8 cellular contexts compared by ENCODE assay signal in the genomic region with DNA sequence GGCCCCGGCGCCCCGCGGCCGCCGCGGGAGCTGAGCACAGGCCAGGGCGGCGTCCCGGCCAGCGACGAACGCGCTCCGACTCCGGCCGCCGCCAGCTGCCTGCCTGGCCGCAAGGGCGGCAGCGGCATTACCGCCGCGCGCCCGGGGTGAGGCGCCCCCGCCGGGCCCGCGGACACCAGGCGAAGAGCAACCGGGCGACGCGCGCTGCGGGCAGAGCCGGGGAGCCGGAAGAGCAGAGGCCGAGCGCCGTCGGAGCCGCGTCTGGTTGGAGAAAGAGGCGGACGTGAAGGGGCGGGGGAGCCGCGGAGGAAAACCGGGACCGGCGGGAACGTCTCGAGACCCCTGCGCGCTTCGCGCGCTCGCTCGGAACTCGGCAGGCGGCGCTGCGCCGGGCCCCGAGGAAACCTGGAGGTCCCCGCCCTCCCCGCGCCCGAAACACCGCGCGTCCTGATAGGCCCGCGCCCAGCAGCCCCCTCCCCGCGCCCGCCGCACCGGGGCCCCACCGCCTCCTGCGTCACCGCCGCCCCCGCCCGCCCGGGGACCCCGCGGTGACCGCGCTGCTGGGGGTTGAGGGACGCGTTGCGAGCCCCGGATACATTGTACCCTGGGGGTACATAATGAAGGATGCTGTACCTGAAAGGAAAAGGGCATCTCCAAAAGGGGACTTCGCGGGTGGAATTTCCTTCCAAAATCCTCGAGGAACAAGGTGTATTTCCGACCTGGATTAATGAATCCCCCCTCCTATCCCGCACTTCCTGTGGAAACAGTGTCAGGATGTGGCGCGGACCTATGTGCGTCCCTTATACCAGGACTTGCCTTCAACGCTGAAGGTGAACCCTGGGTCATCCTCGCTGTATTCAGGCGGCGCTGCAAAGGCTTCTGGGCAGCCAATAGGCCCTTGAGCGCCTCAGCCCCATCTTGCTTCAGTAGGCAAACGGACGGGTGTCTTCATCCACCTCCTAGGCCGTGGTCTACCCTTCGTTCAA. TPM values are rescaled to one million over a fixed set of nuclear protein-coding genes. Genes with fewer than 3 reads are reported as not detected.
DNase-seq lines count a peak whose midpoint lies in the region; ATAC-seq and TF ChIP-seq lines count a peak whose summit lies in the region.

No MANE protein-coding gene starts in this region.

- peaks cover 13% of the 10 kb centered on the region for H3K4me1 Mint-ChIP-seq in Caco-2 (ENCODE audit: low read depth, unreplicated experiment)

- H3K4me1 ChIP-seq in Caco-2 (peaks cover 25% of the 10 kb centered on the region), esophagus muscularis mucosa (peaks cover 3 to 37% (median 23%) of the 10 kb centered on the region in 4 donors), mucosa of stomach (ENCODE audit: control insufficient read depth, insufficient read depth, low read length) (peaks cover 13% of the 10 kb centered on the region)

- 5% methylated on average over 33 of the region's 115 CpGs for WGBS in esophagus muscularis mucosa

- DNase-seq in Caco-2: peak; percentile 79 to 83
- DNase-seq in NCI-H82 treated with DMSO at 0.1 percent for 48 hours (lab: John Stamatoyannopoulos, UW; ENCODE audit: unreplicated experiment): peak; percentile 40
- peak; percentile 56 for DNase-seq in activated T-cell treated with anti-CD3 and anti-CD28 coated beads for 48 hours (ENCODE audit: low read depth)
- DNase-seq in esophagus muscularis mucosa (ENCODE audit: extremely low spot score): no peak
- DNase-seq in stimulated activated naive CD8-positive, alpha-beta T cell treated with anti-CD3 and anti-CD28 coated beads, Interleukin-15, Interleukin-2, amounts not matched to agents 100 U/mL and 50 U/mL, for 24 hours: peak; percentile 67

- no peaks in the 10 kb centered on the region for H3K9me3 Mint-ChIP-seq in Caco-2 (ENCODE audit: unreplicated experiment)

- peak; percentile 70 for ATAC-seq in GM19397 (IDR thresholded peaks at IDR 0.05; ENCODE audit: unreplicated experiment)
- peak; percentile 73 for ATAC-seq in HG03521 (IDR thresholded peaks at IDR 0.05; ENCODE audit: unreplicated experiment)
- ATAC-seq in stimulated activated naive CD8-positive, alpha-beta T cell treated with anti-CD3 and anti-CD28 coated beads, Interleukin-15, Interleukin-2, amounts not matched to agents 100 U/mL and 50 U/mL, for 24 hours: peak; percentile 74

- H3K27me3 ChIP-seq in Caco-2 (replicated peaks; ENCODE audit: control insufficient read depth, insufficient read depth, low read length) (no peaks in the 10 kb centered on the region), esophagus muscularis mucosa (no peaks in the 10 kb centered on the region), mucosa of stomach (ENCODE audit: control insufficient read depth, insufficient read depth, low read length) (no peaks in the 10 kb centered on the region)

- H3K27me3 Mint-ChIP-seq in Caco-2 (ENCODE audit: insufficient read depth, unreplicated experiment): no peaks in the 10 kb centered on the region

- H3K27ac Mint-ChIP-seq in Caco-2 (ENCODE audit: unreplicated experiment): peak overlapping the region; percentile 45

- peak overlapping the region; percentile 51 for H3K9ac ChIP-seq in mucosa of stomach (ENCODE audit: low read length)

- no peaks in the 10 kb centered on the region for H3K9me3 ChIP-seq in Caco-2
- H3K9me3 ChIP-seq in esophagus muscularis mucosa: no peaks in the 10 kb centered on the region
- H3K9me3 ChIP-seq in mucosa of stomach (ENCODE audit: control insufficient read depth, low read length): no peaks in the 10 kb centered on the region

- H3K36me3 Mint-ChIP-seq in Caco-2 (ENCODE audit: insufficient read depth, unreplicated experiment): peaks cover 6% of the 10 kb centered on the region

- no peaks in the 10 kb centered on the region for H3K36me3 ChIP-seq in Caco-2 (ENCODE audit: control insufficient read depth, insufficient read depth, low read length)
- no peaks in the 10 kb centered on the region for H3K36me3 ChIP-seq in esophagus muscularis mucosa
- H3K36me3 ChIP-seq in mucosa of stomach (ENCODE audit: control insufficient read depth, insufficient read depth, low read length): no peaks in the 10 kb centered on the region

- no peak for TF ChIP-seq POLR2A in esophagus muscularis mucosa (IDR thresholded peaks at IDR 0.05; ENCODE audit: low read depth)

- POLR2A ChIA-PET in Caco-2 (lab: Charles Lee): no interaction called here

- intact Hi-C loops in Caco-2 (cut with micrococcal nuclease; ENCODE audit: unreplicated experiment) (loop anchor here (1.0 to 2.0 kb wide), 4 partner anchors 37 to 133 kb away; no protein-coding TSS in a partner anchor), esophagus muscularis mucosa (cut with DNase I) (loop anchor here (5.0 kb wide), 1 partner anchor 37 kb away; no protein-coding TSS in a partner anchor)

- TF ChIP-seq EP300 in esophagus muscularis mucosa (IDR thresholded peaks at IDR 0.05): no peak

- TF ChIP-seq CTCF in Caco-2 (IDR thresholded peaks at IDR 0.05; ENCODE audit: insufficient read depth in 1 of 2, low read depth in 1 of 2, low read length in 1 of 2, severe bottlenecking in 1 of 2, unreplicated experiment in 1 of 2) (peak in 1 of 2 experiments; percentile 32), esophagus muscularis mucosa (IDR thresholded peaks at IDR 0.05) (peak; percentile 23 to 51 (median 49))

- peak overlapping the region; percentile 94 for H3K4me3 Mint-ChIP-seq in Caco-2 (ENCODE audit: unreplicated experiment)

- H3K4me3 ChIP-seq in Caco-2 (ENCODE audit: low read depth, low read length) (peak overlapping the region; percentile 67), esophagus muscularis mucosa (peak overlapping the region; percentile 78 to 84 (median 80)), mucosa of stomach (ENCODE audit: low read length) (peak overlapping the region; percentile 22)

- CTCF ChIA-PET in Caco-2 (lab: Charles Lee): interaction anchor here (0.6 to 0.7 kb wide), 4 partner anchors 26 to 152 kb away, joined by 3 to 9 read pairs (median 3); no protein-coding TSS in a partner anchor

- H3K27ac ChIP-seq in esophagus muscularis mucosa (replicated peaks in 1 of 4): peak overlapping the region; percentile 82 to 90 (median 86)

- BruUV-seq in Caco-2 (replicated peaks; lab: Mats Ljungman, UMichigan): TSS peak; percentile 81

RNA-seq across cellular contexts. Expression of a gene that starts 1.0 kb away (rescaled TPM):
- total RNA-seq in Caco-2 (2022) (22.4 and 28.5 TPM in 2 replicates), esophagus muscularis mucosa (10 to 100 TPM in 2 of 4 donors, 1 to 10 TPM in 2; 4.5 to 12.0 (median 8.0) TPM)

Comparison
In these comparisons a context has a peak if more than half of its experiments do, and no peak if none do; other contexts are left out.
1. H3K4me3 ChIP-seq: peak in every context shown above with its lines; median percentile 80 in esophagus muscularis mucosa; 67 in Caco-2; 22 in mucosa of stomach.